ENCODE assay signal across 8 cellular contexts in the genomic region with DNA sequence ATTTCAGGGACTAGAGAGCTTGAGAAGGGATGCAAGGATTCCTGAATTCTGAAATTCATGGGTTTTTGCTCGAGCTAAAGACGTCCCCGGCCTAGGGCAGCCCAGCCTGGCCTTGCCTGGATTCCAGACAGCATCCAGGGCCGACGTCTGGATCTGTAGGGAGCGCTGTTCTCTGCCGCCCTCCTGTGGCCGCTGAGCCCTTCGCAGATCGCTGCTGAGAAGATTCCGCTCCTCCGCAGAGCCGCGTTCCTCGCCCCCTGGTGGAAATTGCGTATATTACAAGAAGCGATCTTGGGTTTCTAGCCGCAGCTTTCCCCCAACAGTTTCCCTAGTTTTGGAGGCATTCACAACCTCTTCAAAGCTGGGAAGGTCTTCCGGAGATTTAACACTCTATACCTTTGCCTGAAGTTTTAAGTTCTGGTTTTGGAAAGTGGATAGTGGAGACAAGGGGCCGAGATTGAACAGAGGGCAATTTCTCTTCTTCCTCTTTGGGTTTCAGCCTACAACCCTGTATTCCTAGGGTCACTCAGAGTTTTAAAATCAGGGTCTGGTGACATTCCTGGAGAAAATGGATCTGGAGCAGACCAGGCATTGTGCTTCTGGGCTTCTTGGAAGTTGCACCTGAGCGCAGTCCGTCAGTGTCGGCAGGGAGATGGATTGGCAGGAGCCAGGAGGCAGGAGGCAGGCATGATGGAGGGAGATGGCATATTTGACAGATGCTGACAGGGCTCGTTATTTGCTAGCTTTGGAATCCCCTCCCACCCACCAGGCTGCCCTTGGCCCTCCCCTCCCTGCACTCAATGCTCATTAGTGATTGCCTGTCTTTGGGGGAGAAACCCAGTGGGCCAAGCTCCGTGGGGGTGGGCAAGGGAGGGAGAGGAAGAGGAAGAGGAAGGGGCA. TPM values are rescaled to one million over a fixed set of nuclear protein-coding genes. Genes with fewer than 3 reads are reported as not detected.
DNase-seq lines count a peak whose midpoint lies in the region; ATAC-seq and TF ChIP-seq lines count a peak whose summit lies in the region.

No MANE protein-coding gene starts in this region.

- TF ChIP-seq POLR2A in Peyer's patch (IDR thresholded peaks at IDR 0.05) = no peak

- DNase-seq in GM12865 (ENCODE audit: low read depth) = peak; percentile 90
- DNase-seq in Peyer's patch = peak; percentile 81 to 95 (median 93)
- peak; percentile 87 to 90 for DNase-seq in activated T-cell treated with anti-CD3 and anti-CD28 coated beads, Interleukin-2, amount 50 U/mL, for 48 hours
- peak; percentile 83 for DNase-seq in natural killer cell
- peak; percentile 64 to 72 for DNase-seq in stimulated activated CD8-positive, alpha-beta memory T cell treated with anti-CD3 and anti-CD28 coated beads, Interleukin-7, amount 100 ng/mL, for 48 hours (ENCODE audit: extremely low read depth in 1 of 2, low read depth in 1 of 2)

- H3K27ac Mint-ChIP-seq in natural killer cell = no peak overlapping the region

- H3K4me3 Mint-ChIP-seq in natural killer cell = peak overlapping the region; percentile 50

- H3K27me3 Mint-ChIP-seq in natural killer cell (ENCODE audit: low read depth in 2 of 2) = peaks cover 30 to 47% of the 10 kb centered on the region in 2 donors

- H3K4me3 ChIP-seq in GM12865 (ENCODE audit: low read depth, low read length) (no peak overlapping the region), Peyer's patch (no peak overlapping the region)

- peak; percentile 100 for TF ChIP-seq CTCF in GM12865 (IDR thresholded peaks at IDR 0.05; ENCODE audit: insufficient read depth, low read depth, low read length, missing control alignments)
- peak; percentile 100 for TF ChIP-seq CTCF in LNCAP (IDR thresholded peaks at IDR 0.05)
- peak; percentile 98 to 100 (median 100) for TF ChIP-seq CTCF in Peyer's patch (IDR thresholded peaks at IDR 0.05)
- peak; percentile 100 for TF ChIP-seq CTCF in natural killer cell (IDR thresholded peaks at IDR 0.05)

- H3K4me1 Mint-ChIP-seq in natural killer cell = peaks cover 20 to 22% of the 10 kb centered on the region in 2 donors

- H3K36me3 ChIP-seq in Peyer's patch = no peaks in the 10 kb centered on the region

- no peaks in the 10 kb centered on the region for H3K9me3 Mint-ChIP-seq in natural killer cell

- peaks cover 0 to 14% (median 2%) of the 10 kb centered on the region in 4 donors for H3K4me1 ChIP-seq in Peyer's patch

- H3K36me3 Mint-ChIP-seq in natural killer cell = no peaks in the 10 kb centered on the region

- peaks cover 0 to 13% of the 10 kb centered on the region in 2 donors for H3K27me3 ChIP-seq in Peyer's patch

- intact Hi-C loops in natural killer cell (cut with micrococcal nuclease) = loop anchor here (1.0 kb wide), 3 partner anchors 10 to 46 kb away; a partner anchor contains a TSS

- no peak overlapping the region for H3K27ac ChIP-seq in Peyer's patch

- ATAC-seq in esophagus mucosa (peak; percentile 88), natural killer cell (peak; percentile 87 to 91 (median 88)), HG02678 (IDR thresholded peaks at IDR 0.05; ENCODE audit: unreplicated experiment) (no peak)

- H3K9me3 ChIP-seq in Peyer's patch = no peaks in the 10 kb centered on the region

RNA-seq across cellular contexts. Expression of a gene that starts 4.9 kb away (rescaled TPM):
- not detected for total RNA-seq in Peyer's patch
- total RNA-seq in esophagus mucosa = not detected
- not detected for total RNA-seq in natural killer cell

RNA-seq across cellular contexts. Expression of a gene that starts 19.6 kb away (rescaled TPM):
- total RNA-seq in Peyer's patch (100 to 1,000 TPM in 3 of 4 donors, 10 to 100 TPM in 1; 79.7 to 342 (median 175) TPM), esophagus mucosa (34.6 TPM), natural killer cell (100 to 1,000 TPM; 215 to 256 (median 226) TPM)
